In genomic region chr10:123879596-123880257, GRCh38 we compare ENCODE assay signal across 21 cellular contexts. TPM values are rescaled to one million over a fixed set of nuclear protein-coding genes. Genes with fewer than 3 reads are reported as not detected.
"Had no signal": no experiment of that assay in that cellular context is flagged by ENCODE, and none has a peak within 500 bp of the region (broad histone marks: within the 10 kb centered on the region; RNA-seq: fewer than 3 reads in every experiment).

No MANE protein-coding gene starts in this region.

- H3K4me1 ChIP-seq: body of pancreas, colonic mucosa, prostate gland, upper lobe of right lung had no signal

- H3K36me3 ChIP-seq: colonic mucosa, prostate gland, upper lobe of right lung had no signal

- H3K4me3 ChIP-seq: body of pancreas, colonic mucosa, prostate gland, upper lobe of right lung had no signal

- H3K27ac ChIP-seq: body of pancreas, colonic mucosa, prostate gland, upper lobe of right lung had no signal

- ATAC-seq: activated T-cell treated with anti-CD3 and anti-CD28 coated beads, Interleukin-2, amount 50 U/mL, for 4 hours; activated T-helper 17 cell treated with anti-CD3 and anti-CD28 coated beads, Interleukin-2, amount 50 U/mL, for 72 hours; body of pancreas; effector memory CD8-positive, alpha-beta T cell; left colon; naive thymus-derived CD4-positive, alpha-beta T cell; stimulated activated naive CD8-positive, alpha-beta T cell treated with anti-CD3 and anti-CD28 coated beads, Interleukin-15, Interleukin-2, amounts not matched to agents 100 U/mL and 50 U/mL, for 24 hours; T-cell; upper lobe of right lung had no signal

- H3K9me3 ChIP-seq: body of pancreas, colonic mucosa, prostate gland, upper lobe of right lung had no signal

- DNase-seq: activated CD4-positive, alpha-beta T cell treated with anti-CD3 and anti-CD28 coated beads for 48 hours; activated CD4-positive, alpha-beta T cell treated with anti-CD3 and anti-CD28 coated beads, Interleukin-2, amount 50 U/mL, for 48 hours; activated CD8-positive, alpha-beta memory T cell treated with anti-CD3 and anti-CD28 coated beads for 24 hours; activated naive CD4-positive, alpha-beta T cell treated with Interleukin-2 at 50 U/mL for 16 hours; activated T-cell treated with anti-CD3 and anti-CD28 coated beads, Interleukin-2, amount 50 U/mL, for 4 hours; body of pancreas; colonic mucosa; effector memory CD8-positive, alpha-beta T cell; erythroblast; kidney; naive thymus-derived CD4-positive, alpha-beta T cell; stimulated activated CD4-positive, alpha-beta T cell treated with anti-CD3 and anti-CD28 coated beads, Interleukin-12 subunit alpha, Interleukin-12 subunit beta, amount 100 ng/mL, for 4 hours; stimulated activated CD4-positive, alpha-beta T cell treated with anti-CD3 and anti-CD28 coated beads, Interleukin-4, amount 100 ng/mL, for 1 hour; stimulated activated naive CD8-positive, alpha-beta T cell treated with anti-CD3 and anti-CD28 coated beads, Interleukin-15, Interleukin-2, amounts not matched to agents 100 U/mL and 50 U/mL, for 24 hours; T-cell; upper lobe of right lung had no signal

- H3K27me3 ChIP-seq: body of pancreas, colonic mucosa, upper lobe of right lung had no signal

RNA-seq across cellular contexts. Expression of gene CPXM2, which starts 11.9 kb away (rescaled TPM):
- total RNA-seq: activated T-cell treated with anti-CD3 and anti-CD28 coated beads, Interleukin-2, amount 50 U/mL, for 4 hours; activated T-helper 17 cell treated with anti-CD3 and anti-CD28 coated beads, Interleukin-2, amount 50 U/mL, for 72 hours; fibroblast of villous mesenchyme; naive thymus-derived CD4-positive, alpha-beta T cell; neural crest cell; T-cell had no signal
- polyA plus RNA-seq: naive thymus-derived CD4-positive, alpha-beta T cell had no signal
